In genomic region chr3:101861978-101862421, GRCh38 we compare ENCODE assay signal across 14 cellular contexts. TPM values are rescaled to one million over a fixed set of nuclear protein-coding genes. Genes with fewer than 3 reads are reported as not detected.
DNase-seq lines count a peak whose midpoint lies in the region; ATAC-seq, FAIRE-seq and TF ChIP-seq lines count a peak whose summit lies in the region.
"Had no signal": no experiment of that assay in that cellular context is flagged by ENCODE, and none has a peak within 500 bp of the region (broad histone marks: within the 10 kb centered on the region; RNA-seq: fewer than 3 reads in every experiment).

No MANE protein-coding gene starts in this region.

- peaks cover 30 to 33% (median 31%) of the 10 kb centered on the region in 3 donors for H3K4me1 Mint-ChIP-seq in T-cell

- H3K27ac ChIP-seq in 22Rv1, result peak overlapping the region; percentile 97
- H3K27ac ChIP-seq: dorsolateral prefrontal cortex had no signal

- H3K27me3 Mint-ChIP-seq in T-cell, result no peaks in the 10 kb centered on the region
- H3K27me3 Mint-ChIP-seq: stimulated activated naive CD8-positive, alpha-beta T cell treated with anti-CD3 and anti-CD28 coated beads, Interleukin-15, amount 100 ng/mL, for 72 hours had no signal

- POLR2A ChIA-PET in T-cell (lab: Charles Lee), result interaction anchor here (1.0 to 1.3 kb wide), 3 partner anchors 10 to 66 kb away, joined by 3 to 20 read pairs (median 16); no protein-coding TSS in a partner anchor

- peaks cover 42% of the 10 kb centered on the region for H3K36me3 Mint-ChIP-seq in T-cell

- TF ChIP-seq CTCF in 22Rv1 (IDR thresholded peaks at IDR 0.05), result no peak

- peak in 1 of 4 experiments; percentile 13 for ATAC-seq in T-cell (replicated peaks in 1 of 4)
- ATAC-seq in GM21447 (IDR thresholded peaks at IDR 0.05; ENCODE audit: unreplicated experiment), result no peak

- DNase-seq in GM12892 (ENCODE audit: insufficient read length), result no peak
- DNase-seq in T-cell, result no peak
- DNase-seq in glomerular visceral epithelial cell (ENCODE audit: extremely low spot score), result peak; percentile 50
- DNase-seq in activated CD4-positive, CD25-positive, alpha-beta regulatory T cell treated with anti-CD3 and anti-CD28 coated beads, Interleukin-2, amount 50 U/mL, for 72 hours, result no peak
- no peak for DNase-seq in NCI-H1092 (lab: John Stamatoyannopoulos, UW)
- no peak for DNase-seq in NCI-H345 treated with DMSO at 0.1 percent for 48 hours (lab: John Stamatoyannopoulos, UW; ENCODE audit: unreplicated experiment)
- DNase-seq: AML-193; dorsolateral prefrontal cortex; NCI-H1694 treated with DMSO at 0.1 percent for 48 hours; SHP77; stimulated activated CD4-positive, alpha-beta T cell treated with anti-CD3 and anti-CD28 coated beads, Interleukin-4, amount 100 ng/mL, for 24 hours; stimulated activated naive CD8-positive, alpha-beta T cell treated with anti-CD3 and anti-CD28 coated beads, Interleukin-15, amount 100 ng/mL, for 72 hours had no signal

- FAIRE-seq in GM12892 (lab: Jason Lieb, UNC), result no peak

- TF ChIP-seq POLR2A in GM12892 (IDR thresholded peaks at IDR 0.05; ENCODE audit: low read depth, low read length), result peak; percentile 56

- H3K27ac Mint-ChIP-seq in T-cell, result peak overlapping the region; percentile 24 to 25
- H3K27ac Mint-ChIP-seq: stimulated activated naive CD8-positive, alpha-beta T cell treated with anti-CD3 and anti-CD28 coated beads, Interleukin-15, amount 100 ng/mL, for 72 hours had no signal

- H3K4me3 Mint-ChIP-seq in T-cell, result no peak overlapping the region
- H3K4me3 Mint-ChIP-seq: stimulated activated naive CD8-positive, alpha-beta T cell treated with anti-CD3 and anti-CD28 coated beads, Interleukin-15, amount 100 ng/mL, for 72 hours had no signal

- CTCF ChIA-PET in T-cell (lab: Charles Lee), result no interaction called here

- no peaks in the 10 kb centered on the region for H3K9me3 Mint-ChIP-seq in T-cell
- H3K9me3 Mint-ChIP-seq: stimulated activated naive CD8-positive, alpha-beta T cell treated with anti-CD3 and anti-CD28 coated beads, Interleukin-15, amount 100 ng/mL, for 72 hours had no signal

RNA-seq across cellular contexts. Expression of gene NFKBIZ, which starts 12.7 kb away (rescaled TPM):
- polyA plus RNA-seq in GM12892 (2012; ENCODE audit: missing spikeins), result 27.7 TPM
- total RNA-seq in T-cell, result 100 to 1,000 TPM; 130 to 720 (median 132) TPM
